7 cellular contexts compared by ENCODE assay signal in genomic region chr10:43437141-43437860, GRCh38. TPM values are rescaled to one million over a fixed set of nuclear protein-coding genes. Genes with fewer than 3 reads are reported as not detected.
A peak's percentile ranks its signal among the peaks of the same experiment; 100 is the strongest.
DNase-seq lines count a peak whose midpoint lies in the region; ATAC-seq and TF ChIP-seq lines count a peak whose summit lies in the region.

No MANE protein-coding gene starts in this region.

- H3K4me2 ChIP-seq in skeletal muscle satellite cell (ENCODE audit: low read length) = peak overlapping the region; percentile 90

- H3K36me3 ChIP-seq in skeletal muscle satellite cell (ENCODE audit: insufficient read depth, low read length) = no peaks in the 10 kb centered on the region

- no peaks in the 10 kb centered on the region for H3K9me3 Mint-ChIP-seq in activated T-helper 1 cell treated with anti-CD3 and anti-CD28 coated beads, Interleukin-12 subunit alpha, Interleukin-12 subunit beta, Interleukin-2, Interleukin-4 antibody, amounts not matched to agents 30 ng/mL and 10 ng/mL and 1 ng/mL, durations not matched to agents 14 hours and 24 hours and 36 hours

- H3K4me3 Mint-ChIP-seq in activated T-helper 1 cell treated with anti-CD3 and anti-CD28 coated beads, Interleukin-12 subunit alpha, Interleukin-12 subunit beta, Interleukin-2, Interleukin-4 antibody, amounts not matched to agents 30 ng/mL and 10 ng/mL and 1 ng/mL, durations not matched to agents 14 hours and 24 hours and 36 hours = peak overlapping the region; percentile 88

- peaks cover 7% of the 10 kb centered on the region for H3K4me1 ChIP-seq in skeletal muscle satellite cell (ENCODE audit: control insufficient read depth, insufficient read depth, low read length)

- no peaks in the 10 kb centered on the region for H3K9me3 ChIP-seq in skeletal muscle satellite cell (replicated peaks; ENCODE audit: low read length)

- intact Hi-C loops in activated T-helper 1 cell treated with anti-CD3 and anti-CD28 coated beads, Interleukin-12 subunit alpha, Interleukin-12 subunit beta, Interleukin-2, Interleukin-4 antibody, amounts not matched to agents 30 ng/mL and 10 ng/mL and 1 ng/mL, durations not matched to agents 14 hours and 24 hours and 36 hours (cut with micrococcal nuclease) = loop anchor here (2.0 kb wide), 1 partner anchor 654 kb away; the partner anchor contains the start of gene BMS1
- intact Hi-C loops in left ventricle myocardium superior (cut with micrococcal nuclease) = no loop called here

- peak overlapping the region; percentile 75 for H3K4me3 ChIP-seq in HFF-Myc (replicated peaks; ENCODE audit: low read depth, low read length)
- H3K4me3 ChIP-seq in skeletal muscle satellite cell (ENCODE audit: low read length) = peak overlapping the region; percentile 93

- peak overlapping the region; percentile 84 for H3K27ac Mint-ChIP-seq in activated T-helper 1 cell treated with anti-CD3 and anti-CD28 coated beads, Interleukin-12 subunit alpha, Interleukin-12 subunit beta, Interleukin-2, Interleukin-4 antibody, amounts not matched to agents 30 ng/mL and 10 ng/mL and 1 ng/mL, durations not matched to agents 14 hours and 24 hours and 36 hours

- H3K27me3 ChIP-seq in skeletal muscle satellite cell (ENCODE audit: control insufficient read depth, insufficient read depth, low read length) = no peaks in the 10 kb centered on the region

- peak; percentile 6 for ATAC-seq in left ventricle myocardium superior
- no peak for ATAC-seq in GM18502 (IDR thresholded peaks at IDR 0.05; ENCODE audit: poor library complexity, unreplicated experiment)

- no peaks in the 10 kb centered on the region for H3K27me3 Mint-ChIP-seq in activated T-helper 1 cell treated with anti-CD3 and anti-CD28 coated beads, Interleukin-12 subunit alpha, Interleukin-12 subunit beta, Interleukin-2, Interleukin-4 antibody, amounts not matched to agents 30 ng/mL and 10 ng/mL and 1 ng/mL, durations not matched to agents 14 hours and 24 hours and 36 hours (ENCODE audit: insufficient read depth)

- peaks cover 11% of the 10 kb centered on the region for H3K4me1 Mint-ChIP-seq in activated T-helper 1 cell treated with anti-CD3 and anti-CD28 coated beads, Interleukin-12 subunit alpha, Interleukin-12 subunit beta, Interleukin-2, Interleukin-4 antibody, amounts not matched to agents 30 ng/mL and 10 ng/mL and 1 ng/mL, durations not matched to agents 14 hours and 24 hours and 36 hours (ENCODE audit: low read depth)

- H3K9ac ChIP-seq in skeletal muscle satellite cell (ENCODE audit: low read depth, low read length) = peak overlapping the region; percentile 98

- no peak for TF ChIP-seq CTCF in HFF-Myc (IDR thresholded peaks at IDR 0.05; ENCODE audit: low read depth, low read length, missing control alignments)

- no peak for DNase-seq in HFF-Myc (ENCODE audit: extremely low read depth, low read depth)
- no peak for DNase-seq in activated T-helper 1 cell treated with anti-CD3 and anti-CD28 coated beads, Interleukin-12 subunit alpha, Interleukin-12 subunit beta, Interleukin-2, Interleukin-4 antibody, amounts not matched to agents 30 ng/mL and 10 ng/mL and 1 ng/mL, durations not matched to agents 14 hours and 24 hours and 36 hours (ENCODE audit: low spot score)
- DNase-seq in left ventricle myocardium superior = no peak
- DNase-seq in globus pallidus (ENCODE audit: low spot score) = no peak
- DNase-seq in amniotic stem cell (lab: John Stamatoyannopoulos, UW) = no peak

- peaks cover 8% of the 10 kb centered on the region for H3K36me3 Mint-ChIP-seq in activated T-helper 1 cell treated with anti-CD3 and anti-CD28 coated beads, Interleukin-12 subunit alpha, Interleukin-12 subunit beta, Interleukin-2, Interleukin-4 antibody, amounts not matched to agents 30 ng/mL and 10 ng/mL and 1 ng/mL, durations not matched to agents 14 hours and 24 hours and 36 hours (ENCODE audit: low read depth)

RNA-seq across cellular contexts. Expression of gene ZNF487, which starts 0.4 kb away (rescaled TPM):
- total RNA-seq in activated T-helper 1 cell treated with anti-CD3 and anti-CD28 coated beads, Interleukin-12 subunit alpha, Interleukin-12 subunit beta, Interleukin-2, Interleukin-4 antibody, amounts not matched to agents 30 ng/mL and 10 ng/mL and 1 ng/mL, durations not matched to agents 14 hours and 24 hours and 36 hours = 1.8 and 2.0 TPM in 2 replicates
- 1.9 TPM for total RNA-seq in left ventricle myocardium superior
- total RNA-seq in skeletal muscle satellite cell (2012; rRNA removed) = 2.8 and 3.5 TPM in 2 replicates

RNA-seq across cellular contexts. Expression of gene HNRNPF, which starts 28.3 kb away (rescaled TPM):
- 499 and 501 TPM in 2 replicates for total RNA-seq in activated T-helper 1 cell treated with anti-CD3 and anti-CD28 coated beads, Interleukin-12 subunit alpha, Interleukin-12 subunit beta, Interleukin-2, Interleukin-4 antibody, amounts not matched to agents 30 ng/mL and 10 ng/mL and 1 ng/mL, durations not matched to agents 14 hours and 24 hours and 36 hours
- total RNA-seq in left ventricle myocardium superior = 77.3 TPM
- total RNA-seq in skeletal muscle satellite cell (2012; rRNA removed) = 187 and 212 TPM in 2 replicates
